Comparison of ENCODE assay signal across 20 cellular contexts in genomic region chr1:158286487-158286886, GRCh38. TPM values are rescaled to one million over a fixed set of nuclear protein-coding genes. Genes with fewer than 3 reads are reported as not detected.
DNase-seq lines count a peak whose midpoint lies in the region; ATAC-seq, FAIRE-seq and TF ChIP-seq lines count a peak whose summit lies in the region.
"Had no signal": no experiment of that assay in that cellular context is flagged by ENCODE, and none has a peak within 500 bp of the region (broad histone marks: within the 10 kb centered on the region; RNA-seq: fewer than 3 reads in every experiment).

No MANE protein-coding gene starts in this region.

- H3K79me2 ChIP-seq in Loucy (ENCODE audit: insufficient read depth, low read length), result no peaks in the 10 kb centered on the region

- H3K27me3 ChIP-seq in Loucy (ENCODE audit: insufficient read depth, low read length, poor library complexity, severe bottlenecking) (no peaks in the 10 kb centered on the region), pancreas (no peaks in the 10 kb centered on the region)
- H3K27me3 ChIP-seq: tibial artery had no signal

- no peaks in the 10 kb centered on the region for H4K20me1 ChIP-seq in Loucy (ENCODE audit: insufficient read depth, low read length, poor library complexity, severe bottlenecking)

- peaks cover 6% of the 10 kb centered on the region for H3K36me3 Mint-ChIP-seq in memory B cell

- FAIRE-seq in pancreas (lab: Jason Lieb, UNC), result no peak
- FAIRE-seq: astrocyte, endometrium, TTC549 had no signal

- no peak for TF ChIP-seq CTCF in Loucy (conservative IDR thresholded peaks at IDR 0.05; ENCODE audit: low read length)
- TF ChIP-seq CTCF in pancreas (IDR thresholded peaks at IDR 0.05), result no peak

- H3K4me1 ChIP-seq in Loucy (ENCODE audit: insufficient read depth, low read length, poor library complexity, severe bottlenecking) (peaks cover 76% of the 10 kb centered on the region), pancreas (no peaks in the 10 kb centered on the region)
- H3K4me1 ChIP-seq: right lobe of liver, tibial artery had no signal

- H3K27me3 Mint-ChIP-seq in memory B cell, result no peaks in the 10 kb centered on the region

- ATAC-seq in GM21717 (IDR thresholded peaks at IDR 0.05; ENCODE audit: unreplicated experiment), result peak; percentile 36
- peak; percentile 18 for ATAC-seq in memory B cell (ENCODE audit: low read depth)
- no peak for ATAC-seq in HG03196 (IDR thresholded peaks at IDR 0.05; ENCODE audit: unreplicated experiment)
- ATAC-seq in pancreas, result no peak
- ATAC-seq: Panc1, SK-N-SH treated with all-trans-retinoic acid at 6 μM for 48 hours had no signal

- intact Hi-C loops in pancreas (cut with DNase I), result no loop called here

- peaks cover 40% of the 10 kb centered on the region for H3K4me1 Mint-ChIP-seq in memory B cell

- H3K36me3 ChIP-seq in Loucy (ENCODE audit: insufficient read depth, low read length) (no peaks in the 10 kb centered on the region), pancreas (no peaks in the 10 kb centered on the region)
- H3K36me3 ChIP-seq: right lobe of liver, tibial artery had no signal

- peak overlapping the region; percentile 95 for H3K27ac Mint-ChIP-seq in memory B cell

- no peak overlapping the region for H3K27ac ChIP-seq in pancreas
- H3K27ac ChIP-seq: right lobe of liver, tibial artery had no signal

- H3K9me3 ChIP-seq in Loucy (ENCODE audit: insufficient read depth, low read depth, low read length) (no peaks in the 10 kb centered on the region), pancreas (no peaks in the 10 kb centered on the region)
- H3K9me3 ChIP-seq: right lobe of liver, tibial artery had no signal

- no peak overlapping the region; the same call in 1 of the 2 replicates for H2AFZ ChIP-seq in Loucy (ENCODE audit: low read length)

- no peaks in the 10 kb centered on the region for H3F3A ChIP-seq in Loucy (ENCODE audit: low read depth)

- 57 to 72% methylated on average over 4 of the region's 4 CpGs for WGBS in pancreas, 2 donors

- peak overlapping the region; percentile 62 for H3K9ac ChIP-seq in Loucy (ENCODE audit: low read depth, low read length, poor library complexity, severe bottlenecking)

- peaks cover 3% of the 10 kb centered on the region for H3K9me3 Mint-ChIP-seq in memory B cell

- H3K4me3 Mint-ChIP-seq in memory B cell, result peak overlapping the region; percentile 85

- peak; percentile 13 for DNase-seq in CD1c-positive myeloid dendritic cell (ENCODE audit: extremely low spot score)
- DNase-seq in memory B cell (ENCODE audit: low spot score in 2 of 2), result no peak
- DNase-seq in DMS53 (lab: John Stamatoyannopoulos, UW), result no peak
- DNase-seq in NCI-H748 treated with DMSO at 0.1 percent for 48 hours (lab: John Stamatoyannopoulos, UW), result no peak
- no peak for DNase-seq in pancreas
- DNase-seq: activated CD8-positive, alpha-beta memory T cell treated with anti-CD3 and anti-CD28 coated beads for 24 hours; NCI-H1092; NCI-H2107; NCI-H526 had no signal

- peak overlapping the region; percentile 77 for H3K4me2 ChIP-seq in Loucy (ENCODE audit: low read depth, low read length, poor library complexity, severe bottlenecking)

- H3K9me2 ChIP-seq in Loucy (replicated peaks; ENCODE audit: low read depth, low read length), result no peaks in the 10 kb centered on the region

- H3K4me3 ChIP-seq in Loucy (ENCODE audit: low read length, poor library complexity, severe bottlenecking) (peak overlapping the region; percentile 56), pancreas (no peak overlapping the region)
- H3K4me3 ChIP-seq: right lobe of liver, tibial artery had no signal

RNA-seq across cellular contexts. Expression of gene CD1C, which starts 3.2 kb away (rescaled TPM):
- 1 to 10 TPM in 1 of 6 donors, under 1 TPM in 2, not detected in 3; 0.20 to 1.3 (median 0.52) TPM for total RNA-seq in pancreas
- polyA plus RNA-seq in pancreas, result under 1 TPM in 1 of 2 donors, not detected in 1; 0.12 TPM
- total RNA-seq: astrocyte, chondrocyte had no signal

RNA-seq across cellular contexts. Expression of gene CD1A, which starts 32.3 kb away (rescaled TPM):
- under 1 TPM in 1 of 6 donors, not detected in 5; 0.09 TPM for total RNA-seq in pancreas
- not detected for polyA plus RNA-seq in pancreas
- total RNA-seq: astrocyte, chondrocyte, right lobe of liver had no signal

RNA-seq across cellular contexts. Expression of gene CD1B, which starts 44.8 kb away (rescaled TPM):
- total RNA-seq in pancreas, result under 1 TPM in 1 of 6 donors, not detected in 5; 0.19 TPM
- not detected for polyA plus RNA-seq in pancreas
- total RNA-seq: astrocyte, chondrocyte, right lobe of liver had no signal

Comparison
In these comparisons a context has a peak if more than half of its experiments do, and no peak if none do; other contexts are left out.
1. ATAC-seq: peak in GM21717 (single experiment) and memory B cell (single experiment); none in HG03196 (single experiment) and pancreas (0 of 4).